8 cellular contexts compared by ENCODE assay signal in genomic region chr2:134127496-134127895, GRCh38.
DNase-seq lines count a peak whose midpoint lies in the region; ATAC-seq and TF ChIP-seq lines count a peak whose summit lies in the region.

No MANE protein-coding gene starts in this region.

- H3K27ac ChIP-seq in CD8-positive, alpha-beta T cell (ENCODE audit: low read depth, low read length), result no peak overlapping the region
- H3K27ac ChIP-seq in psoas muscle, result no peak overlapping the region
- no peak overlapping the region for H3K27ac ChIP-seq in colonic mucosa

- H3K4me3 Mint-ChIP-seq in CD8-positive, alpha-beta T cell, result peak overlapping the region; percentile 56
- peak overlapping the region; percentile 34 for H3K4me3 Mint-ChIP-seq in activated CD4-positive, alpha-beta T cell treated with anti-CD3 and anti-CD28 coated beads, Interleukin-2, amount 10 ng/mL, durations not matched to agents 24 days and 14 days
- peak overlapping the region; percentile 32 to 66 (median 58) for H3K4me3 Mint-ChIP-seq in immature natural killer cell

- H3K9ac ChIP-seq in colonic mucosa (ENCODE audit: low read depth in 2 of 2, low read length in 2 of 2), result no peak overlapping the region

- H3K36me3 Mint-ChIP-seq in CD8-positive, alpha-beta T cell, result peaks cover 18% of the 10 kb centered on the region
- peaks cover 15% of the 10 kb centered on the region for H3K36me3 Mint-ChIP-seq in activated CD4-positive, alpha-beta T cell treated with anti-CD3 and anti-CD28 coated beads, Interleukin-2, amount 10 ng/mL, durations not matched to agents 24 days and 14 days (ENCODE audit: low read depth)
- H3K36me3 Mint-ChIP-seq in immature natural killer cell, result peaks cover 0 to 8% (median 5%) of the 10 kb centered on the region in 3 donors

- H3K27ac Mint-ChIP-seq in CD8-positive, alpha-beta T cell, result peak overlapping the region; percentile 46
- no peak overlapping the region for H3K27ac Mint-ChIP-seq in activated CD4-positive, alpha-beta T cell treated with anti-CD3 and anti-CD28 coated beads, Interleukin-2, amount 10 ng/mL, durations not matched to agents 24 days and 14 days
- peak overlapping the region in 3 of 6 donors; percentile 32 to 73 (median 59) for H3K27ac Mint-ChIP-seq in immature natural killer cell

- no peaks in the 10 kb centered on the region for H3K36me3 ChIP-seq in CD8-positive, alpha-beta T cell (ENCODE audit: insufficient read depth, low read length)
- H3K36me3 ChIP-seq in psoas muscle (ENCODE audit: insufficient read depth in 1 of 2, low read depth in 1 of 2), result no peaks in the 10 kb centered on the region
- H3K36me3 ChIP-seq in colonic mucosa, result no peaks in the 10 kb centered on the region

- no peak overlapping the region for H3K4me3 ChIP-seq in CD8-positive, alpha-beta T cell (ENCODE audit: low read depth, low read length)
- H3K4me3 ChIP-seq in psoas muscle (no peak overlapping the region), colonic mucosa (no peak overlapping the region)

- no peak for TF ChIP-seq CTCF in CD8-positive, alpha-beta T cell (IDR thresholded peaks at IDR 0.05)
- TF ChIP-seq CTCF in psoas muscle (IDR thresholded peaks at IDR 0.05) (no peak), colonic mucosa (IDR thresholded peaks at IDR 0.05) (no peak)

- intact Hi-C loops in CD8-positive, alpha-beta T cell (cut with DNase I, micrococcal nuclease), result loop anchor here in 1 of 2 experiments (10.0 kb wide), 2 partner anchors 547 to 1407 kb away; partner anchors contain the start of genes R3HDM1 and ZRANB3
- intact Hi-C loops in activated CD4-positive, alpha-beta T cell treated with anti-CD3 and anti-CD28 coated beads, Interleukin-2, amount 10 ng/mL, durations not matched to agents 24 days and 14 days (cut with micrococcal nuclease), result loop anchor here (1.0 kb wide), 1 partner anchor 9 kb away; no protein-coding TSS in a partner anchor
- intact Hi-C loops in psoas muscle (cut with DNase I) (loop anchor here in 1 of 2 donors (10.0 kb wide), 1 partner anchor 47 kb away; no protein-coding TSS in a partner anchor), colonic mucosa (cut with DNase I) (no loop called here)

- H3K9me3 Mint-ChIP-seq in CD8-positive, alpha-beta T cell, result no peaks in the 10 kb centered on the region
- no peaks in the 10 kb centered on the region for H3K9me3 Mint-ChIP-seq in activated CD4-positive, alpha-beta T cell treated with anti-CD3 and anti-CD28 coated beads, Interleukin-2, amount 10 ng/mL, durations not matched to agents 24 days and 14 days
- no peaks in the 10 kb centered on the region for H3K9me3 Mint-ChIP-seq in immature natural killer cell

- peaks cover 60% of the 10 kb centered on the region for H3K4me1 ChIP-seq in CD8-positive, alpha-beta T cell (ENCODE audit: insufficient read depth, low read length)
- H3K4me1 ChIP-seq in psoas muscle (no peaks in the 10 kb centered on the region), colonic mucosa (peaks cover 4% of the 10 kb centered on the region)

- H3K27me3 ChIP-seq in CD8-positive, alpha-beta T cell (ENCODE audit: insufficient read depth, low read length), result no peaks in the 10 kb centered on the region
- H3K27me3 ChIP-seq in psoas muscle (ENCODE audit: insufficient read depth in 3 of 3, low read length in 2 of 3) (peaks cover 0 to 7% (median 0%) of the 10 kb centered on the region in 3 donors), colonic mucosa (no peaks in the 10 kb centered on the region)

- H3K27me3 Mint-ChIP-seq in CD8-positive, alpha-beta T cell (ENCODE audit: low read depth), result no peaks in the 10 kb centered on the region
- peaks cover 11% of the 10 kb centered on the region for H3K27me3 Mint-ChIP-seq in activated CD4-positive, alpha-beta T cell treated with anti-CD3 and anti-CD28 coated beads, Interleukin-2, amount 10 ng/mL, durations not matched to agents 24 days and 14 days
- H3K27me3 Mint-ChIP-seq in immature natural killer cell (ENCODE audit: low read depth in 3 of 3), result peaks cover 0 to 2% (median 0%) of the 10 kb centered on the region in 3 donors

- peak in 6 of 7 experiments; percentile 22 to 57 (median 50) for DNase-seq in CD8-positive, alpha-beta T cell
- peak; percentile 76 for DNase-seq in activated CD4-positive, alpha-beta T cell treated with anti-CD3 and anti-CD28 coated beads, Interleukin-2, amount 10 ng/mL, durations not matched to agents 24 days and 14 days
- DNase-seq in immature natural killer cell, result peak; percentile 13 to 17 (median 17)
- no peak for DNase-seq in psoas muscle
- no peak for DNase-seq in HK-2 (ENCODE audit: unreplicated experiment)
- DNase-seq in colonic mucosa, result no peak

- POLR2A ChIA-PET in CD8-positive, alpha-beta T cell (lab: Charles Lee), result interaction anchor here (0.6 to 1.6 kb wide), 10 partner anchors 9 to 174 kb away, joined by 3 to 7 read pairs (median 3); no protein-coding TSS in a partner anchor

- peak; percentile 77 for ATAC-seq in CD8-positive, alpha-beta T cell
- ATAC-seq in HG02610 (IDR thresholded peaks at IDR 0.05; ENCODE audit: unreplicated experiment), result peak; percentile 71
- ATAC-seq in psoas muscle, result no peak
- no peak for ATAC-seq in HG03097 (IDR thresholded peaks at IDR 0.05; ENCODE audit: low FRiP score, unreplicated experiment)

- no peaks in the 10 kb centered on the region for H3K9me3 ChIP-seq in CD8-positive, alpha-beta T cell (ENCODE audit: low read length)
- H3K9me3 ChIP-seq in psoas muscle, result no peaks in the 10 kb centered on the region
- no peaks in the 10 kb centered on the region for H3K9me3 ChIP-seq in colonic mucosa

- WGBS in psoas muscle, 3 donors, result 85 to 93% (median 88%) methylated on average over 7 of the region's 7 CpGs

- CTCF ChIA-PET in CD8-positive, alpha-beta T cell (lab: Charles Lee), result interaction anchor here (0.6 to 5.1 kb wide), 7 partner anchors 8 to 543 kb away, joined by 3 to 25 read pairs (median 5); no protein-coding TSS in a partner anchor

- peaks cover 83% of the 10 kb centered on the region for H3K4me1 Mint-ChIP-seq in CD8-positive, alpha-beta T cell (ENCODE audit: low read depth)
- H3K4me1 Mint-ChIP-seq in activated CD4-positive, alpha-beta T cell treated with anti-CD3 and anti-CD28 coated beads, Interleukin-2, amount 10 ng/mL, durations not matched to agents 24 days and 14 days, result peaks cover 42% of the 10 kb centered on the region
- H3K4me1 Mint-ChIP-seq in immature natural killer cell, result peaks cover 65 to 80% of the 10 kb centered on the region in 2 donors

Comparison
In these comparisons a context has a peak if more than half of its experiments do, and no peak if none do; other contexts are left out.
1. ATAC-seq: peak in CD8-positive, alpha-beta T cell (single experiment) and HG02610 (single experiment); none in psoas muscle (0 of 4) and HG03097 (single experiment).
2. DNase-seq: peak in CD8-positive, alpha-beta T cell (6 of 7), activated CD4-positive, alpha-beta T cell treated with anti-CD3 and anti-CD28 coated beads, Interleukin-2, amount 10 ng/mL, durations not matched to agents 24 days and 14 days (single experiment) and immature natural killer cell (3 of 3); none in psoas muscle (0 of 2), HK-2 (single experiment) and colonic mucosa (single experiment).
3. Peak in every context shown above with its lines, with median percentiles within 50 percentile points of each other: H3K4me3 Mint-ChIP-seq.